ENCODE assay signal across 19 cellular contexts in genomic region chr6:137119196-137120104, GRCh38. TPM values are rescaled to one million over a fixed set of nuclear protein-coding genes. Genes with fewer than 3 reads are reported as not detected.
"Had no signal": no experiment of that assay in that cellular context is flagged by ENCODE, and none has a peak within 500 bp of the region (broad histone marks: within the 10 kb centered on the region; RNA-seq: fewer than 3 reads in every experiment).

No MANE protein-coding gene starts in this region.

- H3K4me3 ChIP-seq: spleen, upper lobe of left lung had no signal

- H3K27me3 ChIP-seq: spleen, upper lobe of left lung had no signal

- DNase-seq: activated CD4-positive, alpha-beta T cell treated with anti-CD3 and anti-CD28 coated beads for 1 hour; activated CD4-positive, alpha-beta T cell treated with anti-CD3 and anti-CD28 coated beads, Interleukin-2, amount 50 U/mL, for 48 hours; activated naive CD4-positive, alpha-beta T cell treated with anti-CD3 and anti-CD28 coated beads for 36 hours; activated naive CD8-positive, alpha-beta T cell treated with anti-CD3 and anti-CD28 coated beads, Interleukin-2, amount 50 U/mL, for 24 hours; foreskin melanocyte; mesenchymal stem cell; posterior cingulate gyrus; spleen; T-cell; T-helper 9 cell; upper lobe of left lung had no signal

- H3K36me3 ChIP-seq: spleen, upper lobe of left lung had no signal

- FAIRE-seq: astrocyte had no signal

- ATAC-seq: activated naive CD8-positive, alpha-beta T cell treated with anti-CD3 and anti-CD28 coated beads, Interleukin-2, amount 50 U/mL, for 24 hours; natural killer cell treated with Interleukin-12 subunit alpha and Interleukin-12 subunit beta and Interleukin-15 and Interleukin-18, amount 100 ng/mL, for 72 hours; sciatic nerve; T-cell had no signal

- H3K27ac ChIP-seq: epithelial cell of prostate, spleen, upper lobe of left lung had no signal

RNA-seq across cellular contexts. Expression of gene IL22RA2, which starts 54.0 kb away (rescaled TPM):
- total RNA-seq: activated naive CD4-positive, alpha-beta T cell treated with anti-CD3 and anti-CD28 coated beads for 36 hours; activated T-helper 2 cell treated with anti-CD3 and anti-CD28 coated beads, Interferon-gamma antibody, Interleukin-2, Interleukin-4, amounts not matched to agents 10 μg/mL and 5 μg/mL and 100 μg/mL, durations not matched to agents 14 hours and 24 hours and 36 hours; astrocyte; dermis microvascular lymphatic vessel endothelial cell; fibroblast of lung; natural killer cell treated with Interleukin-12 subunit alpha and Interleukin-12 subunit beta and Interleukin-15 and Interleukin-18, amount 100 ng/mL, for 72 hours; sciatic nerve; T-cell; temporal lobe; upper lobe of left lung had no signal
- polyA plus RNA-seq: fibroblast of lung had no signal
